ENCODE assay signal across 19 cellular contexts in genomic region chr17:79752175-79752574, GRCh38. TPM values are rescaled to one million over a fixed set of nuclear protein-coding genes. Genes with fewer than 3 reads are reported as not detected.
A peak's percentile ranks its signal among the peaks of the same experiment; 100 is the strongest.
DNase-seq lines count a peak whose midpoint lies in the region; ATAC-seq lines count a peak whose summit lies in the region.
"Had no signal": no experiment of that assay in that cellular context is flagged by ENCODE, and none has a peak within 500 bp of the region (broad histone marks: within the 10 kb centered on the region; RNA-seq: fewer than 3 reads in every experiment).

No MANE protein-coding gene starts in this region.

- no peak overlapping the region for H3K9ac ChIP-seq in BLaER1

- 0 out of 2 replicates have a peak overlapping the region, but pooled peaks have one; percentile 26 for H3K4me2 ChIP-seq in BLaER1

- 0 out of 2 replicates have a peak, but pooled peaks cover 5% of the 10 kb centered on the region for H4K20me1 ChIP-seq in BLaER1

- peak; percentile 38 for DNase-seq in CD1c-positive myeloid dendritic cell (ENCODE audit: extremely low spot score)
- peak; percentile 71 for DNase-seq in posterior vena cava (ENCODE audit: low spot score)
- DNase-seq in COLO668 (lab: John Stamatoyannopoulos, UW; ENCODE audit: unreplicated experiment), result no peak
- no peak for DNase-seq in effector CD4-positive, alpha-beta T cell
- DNase-seq: Calu3, head of caudate nucleus, NCI-H774, nucleus accumbens, SJCRH30, upper lobe of left lung had no signal

- H3K9me3 Mint-ChIP-seq in activated T-helper 17 cell treated with anti-CD3 and anti-CD28 coated beads, Interleukin-2, amount 50 U/mL, for 72 hours, result no peaks in the 10 kb centered on the region
- H3K9me3 Mint-ChIP-seq: brain, WTC11 had no signal

- H3K4me1 ChIP-seq in BLaER1, result peaks cover 19% of the 10 kb centered on the region
- H3K4me1 ChIP-seq: SJCRH30 had no signal

- peaks cover 38% of the 10 kb centered on the region for H3K27me3 ChIP-seq in BLaER1

- no peaks in the 10 kb centered on the region for H3K36me3 Mint-ChIP-seq in activated T-helper 17 cell treated with anti-CD3 and anti-CD28 coated beads, Interleukin-2, amount 50 U/mL, for 72 hours (ENCODE audit: low read depth)
- H3K36me3 Mint-ChIP-seq: brain, WTC11 had no signal

- peaks cover 27% of the 10 kb centered on the region for H3K27me3 Mint-ChIP-seq in activated T-helper 17 cell treated with anti-CD3 and anti-CD28 coated beads, Interleukin-2, amount 50 U/mL, for 72 hours

- peak; percentile 81 for ATAC-seq in activated T-helper 17 cell treated with anti-CD3 and anti-CD28 coated beads, Interleukin-2, amount 50 U/mL, for 72 hours (replicated peaks)
- no peak for ATAC-seq in HG03432 (IDR thresholded peaks at IDR 0.05; ENCODE audit: unreplicated experiment)
- ATAC-seq: WTC11 had no signal

- H3K9me3 ChIP-seq in BLaER1, result no peaks in the 10 kb centered on the region
- H3K9me3 ChIP-seq: SJCRH30, upper lobe of left lung had no signal

- H3K4me1 Mint-ChIP-seq in activated T-helper 17 cell treated with anti-CD3 and anti-CD28 coated beads, Interleukin-2, amount 50 U/mL, for 72 hours, result no peaks in the 10 kb centered on the region

- no peak overlapping the region for H3K4me3 ChIP-seq in BLaER1
- H3K4me3 ChIP-seq: SJCRH30, upper lobe of left lung had no signal

- no peak overlapping the region for H3K4me3 Mint-ChIP-seq in activated T-helper 17 cell treated with anti-CD3 and anti-CD28 coated beads, Interleukin-2, amount 50 U/mL, for 72 hours
- H3K4me3 Mint-ChIP-seq: brain, WTC11 had no signal

- no peak overlapping the region for H3K27ac ChIP-seq in BLaER1
- H3K27ac ChIP-seq: SJCRH30, upper lobe of left lung had no signal

- no peak overlapping the region for H3K27ac Mint-ChIP-seq in activated T-helper 17 cell treated with anti-CD3 and anti-CD28 coated beads, Interleukin-2, amount 50 U/mL, for 72 hours
- H3K27ac Mint-ChIP-seq: brain, WTC11 had no signal

- H3K36me3 ChIP-seq in BLaER1, result no peaks in the 10 kb centered on the region
- H3K36me3 ChIP-seq: SJCRH30, upper lobe of left lung had no signal

- intact Hi-C loops in posterior vena cava (cut with DNase I), result no loop called here

RNA-seq across cellular contexts. Expression of gene ENPP7, which starts 21.4 kb away (rescaled TPM):
- total RNA-seq in activated T-helper 17 cell treated with anti-CD3 and anti-CD28 coated beads, Interleukin-2, amount 50 U/mL, for 72 hours, result under 1 TPM in 1 of 2 donors, not detected in 1; 0.50 TPM
- not detected for total RNA-seq in posterior vena cava
- total RNA-seq: Calu3; fibroblast of lung; G401; M059J; SJCRH30; T-helper 2 cell treated with Interferon-gamma antibody and Interleukin-4, amounts not matched to agents 100 ng/mL and 5 ng/mL, for 36 hours; WTC11 had no signal

RNA-seq across cellular contexts. Expression of gene CBX2, which starts 25.8 kb away (rescaled TPM):
- total RNA-seq in activated T-helper 17 cell treated with anti-CD3 and anti-CD28 coated beads, Interleukin-2, amount 50 U/mL, for 72 hours, result 1 to 10 TPM in 1 of 2 donors, under 1 TPM in 1; 0.50 to 1.6 TPM
- 1 to 10 TPM; 1.6 to 1.8 TPM for total RNA-seq in posterior vena cava

RNA-seq across cellular contexts. Expression of gene CBX8, which starts 44.7 kb away (rescaled TPM):
- 1 to 10 TPM; 1.6 to 5.5 TPM for total RNA-seq in activated T-helper 17 cell treated with anti-CD3 and anti-CD28 coated beads, Interleukin-2, amount 50 U/mL, for 72 hours
- total RNA-seq in posterior vena cava, result 1 to 10 TPM; 4.4 to 5.1 TPM

Comparison
In these comparisons a context has a peak if more than half of its experiments do, and no peak if none do; other contexts are left out.
1. DNase-seq: peak in CD1c-positive myeloid dendritic cell (single experiment) and posterior vena cava (single experiment); none in COLO668 (single experiment) and effector CD4-positive, alpha-beta T cell (single experiment).